ENCODE assay signal across 22 cellular contexts in genomic region chr3:80734955-80735354, GRCh38.
"Had no signal": no experiment of that assay in that cellular context is flagged by ENCODE, and none has a peak within 500 bp of the region (broad histone marks: within the 10 kb centered on the region; RNA-seq: fewer than 3 reads in every experiment).

No MANE protein-coding gene starts in this region.

- H3K36me3 Mint-ChIP-seq: brain; stimulated activated memory B cell treated with anti-CD40 and anti-IgM and Interleukin-4, amounts not matched to agents 10 μg/mL and 1 μg/mL and 100 μg/mL, for 72 hours had no signal

- H3K27me3 ChIP-seq: esophagus muscularis mucosa, gastroesophageal sphincter, heart left ventricle, neutrophil, pancreas, sigmoid colon, spleen, testis, upper lobe of right lung had no signal

- DNase-seq: activated CD4-positive, alpha-beta T cell treated with anti-CD3 and anti-CD28 coated beads, Interleukin-2, amount 10 ng/mL, durations not matched to agents 7 days and 5 days; activated CD8-positive, alpha-beta T cell treated with anti-CD3 and anti-CD28 coated beads, Interleukin-2, amount 10 ng/mL, durations not matched to agents 7 days and 5 days; activated naive CD4-positive, alpha-beta T cell treated with anti-CD3 and anti-CD28 coated beads for 36 hours; activated T-cell treated with anti-CD3 and anti-CD28 coated beads, Interleukin-2, amount 50 U/mL, for 4 hours; central memory CD4-positive, alpha-beta T cell; heart left ventricle; left ventricle myocardium inferior; naive thymus-derived CD4-positive, alpha-beta T cell; pancreas; sigmoid colon; spleen; stimulated activated CD4-positive, alpha-beta T cell treated with anti-CD3 and anti-CD28 coated beads, Interleukin-4, amount 100 ng/mL, for 4 hours; testis; upper lobe of right lung had no signal

- H3K36me3 ChIP-seq: esophagus muscularis mucosa, gastroesophageal sphincter, heart left ventricle, left ventricle myocardium inferior, neutrophil, pancreas, sigmoid colon, spleen, upper lobe of right lung had no signal

- H3K27ac ChIP-seq: coronary artery, esophagus muscularis mucosa, gastroesophageal sphincter, heart left ventricle, left ventricle myocardium inferior, neutrophil, sigmoid colon, spleen, testis, upper lobe of right lung had no signal

- H3K4me3 ChIP-seq: coronary artery, esophagus muscularis mucosa, gastroesophageal sphincter, heart left ventricle, left ventricle myocardium inferior, pancreas, sigmoid colon, spleen, testis, upper lobe of right lung had no signal

- ATAC-seq: activated CD4-positive, CD25-positive, alpha-beta regulatory T cell treated with anti-CD3 and anti-CD28 coated beads, Interleukin-2, amount 50 U/mL, for 24 hours; activated CD8-positive, alpha-beta T cell treated with anti-CD3 and anti-CD28 coated beads, Interleukin-2, amount 10 ng/mL, durations not matched to agents 7 days and 5 days; activated T-cell treated with anti-CD3 and anti-CD28 coated beads, Interleukin-2, amount 50 U/mL, for 4 hours; gastroesophageal sphincter; heart left ventricle; naive thymus-derived CD4-positive, alpha-beta T cell; stimulated activated memory B cell treated with anti-CD40 and anti-IgM and Interleukin-4, amounts not matched to agents 10 μg/mL and 1 μg/mL and 100 μg/mL, for 72 hours; upper lobe of right lung had no signal

- H3K27ac Mint-ChIP-seq: activated CD4-positive, alpha-beta T cell treated with anti-CD3 and anti-CD28 coated beads, Interleukin-2, amount 10 ng/mL, durations not matched to agents 7 days and 5 days; activated CD8-positive, alpha-beta T cell treated with anti-CD3 and anti-CD28 coated beads, Interleukin-2, amount 10 ng/mL, durations not matched to agents 7 days and 5 days; activated naive CD4-positive, alpha-beta T cell treated with anti-CD3 and anti-CD28 coated beads for 36 hours; naive thymus-derived CD4-positive, alpha-beta T cell; stimulated activated memory B cell treated with anti-CD40 and anti-IgM and Interleukin-4, amounts not matched to agents 10 μg/mL and 1 μg/mL and 100 μg/mL, for 72 hours; T-helper 1 cell treated with Interleukin-12 subunit alpha and Interleukin-12 subunit beta and Interleukin-4 antibody, amounts not matched to agents 30 μg/mL and 1 μg/mL, for 36 hours had no signal

- H3K27me3 Mint-ChIP-seq: activated CD4-positive, alpha-beta T cell treated with anti-CD3 and anti-CD28 coated beads, Interleukin-2, amount 10 ng/mL, durations not matched to agents 7 days and 5 days; naive thymus-derived CD4-positive, alpha-beta T cell; stimulated activated memory B cell treated with anti-CD40 and anti-IgM and Interleukin-4, amounts not matched to agents 10 μg/mL and 1 μg/mL and 100 μg/mL, for 72 hours had no signal

- H3K4me1 ChIP-seq: esophagus muscularis mucosa, gastroesophageal sphincter, heart left ventricle, left ventricle myocardium inferior, sigmoid colon, spleen, upper lobe of right lung had no signal

- H3K4me1 Mint-ChIP-seq: activated CD4-positive, alpha-beta T cell treated with anti-CD3 and anti-CD28 coated beads, Interleukin-2, amount 10 ng/mL, durations not matched to agents 7 days and 5 days; brain; naive thymus-derived CD4-positive, alpha-beta T cell; stimulated activated memory B cell treated with anti-CD40 and anti-IgM and Interleukin-4, amounts not matched to agents 10 μg/mL and 1 μg/mL and 100 μg/mL, for 72 hours had no signal

- H3K9me3 ChIP-seq: esophagus muscularis mucosa, gastroesophageal sphincter, neutrophil, pancreas, sigmoid colon, testis, upper lobe of right lung had no signal

- H3K4me3 Mint-ChIP-seq: activated CD4-positive, alpha-beta T cell treated with anti-CD3 and anti-CD28 coated beads, Interleukin-2, amount 10 ng/mL, durations not matched to agents 7 days and 5 days; activated CD8-positive, alpha-beta T cell treated with anti-CD3 and anti-CD28 coated beads, Interleukin-2, amount 10 ng/mL, durations not matched to agents 7 days and 5 days; activated naive CD4-positive, alpha-beta T cell treated with anti-CD3 and anti-CD28 coated beads for 36 hours; activated T-cell treated with anti-CD3 and anti-CD28 coated beads, Interleukin-2, amount 50 U/mL, for 4 hours; brain; naive thymus-derived CD4-positive, alpha-beta T cell; stimulated activated memory B cell treated with anti-CD40 and anti-IgM and Interleukin-4, amounts not matched to agents 10 μg/mL and 1 μg/mL and 100 μg/mL, for 72 hours; T-helper 1 cell treated with Interleukin-12 subunit alpha and Interleukin-12 subunit beta and Interleukin-4 antibody, amounts not matched to agents 30 μg/mL and 1 μg/mL, for 36 hours had no signal
